ENCODE assay signal across 1 cellular context in genomic region chr3:195909645-195910498, GRCh38.
TF ChIP-seq lines count a peak whose summit lies in the region.

No MANE protein-coding gene starts in this region.

TF ChIP-seq in WTC11, 78 proteins besides CTCF, POLR2A, EP300 and RAD21 (continued from another document):
- TF ChIP-seq ZNF281 (CRISPR knock-in tag; IDR thresholded peaks at IDR 0.05) (peak; percentile 41; the same call in 1 of the 2 replicates), PRDM15 (CRISPR knock-in tag; IDR thresholded peaks at IDR 0.05) (0 out of 2 replicates have a peak, but pooled peaks have one; percentile 23), RORB (CRISPR knock-in tag; IDR thresholded peaks at IDR 0.05) (no peak), SP1 (CRISPR knock-in tag; conservative IDR thresholded peaks at IDR 0.05) (peak; percentile 86), HMGXB4 (CRISPR knock-in tag; IDR thresholded peaks at IDR 0.05) (peak; percentile 57; the same call in 1 of the 2 replicates), MAX (CRISPR knock-in tag; IDR thresholded peaks at IDR 0.05) (0 out of 2 replicates have a peak, but pooled peaks have one; percentile 16), ZNF396 (CRISPR knock-in tag; IDR thresholded peaks at IDR 0.05; ENCODE audit: borderline replicate concordance) (no peak), FOXJ3 (CRISPR knock-in tag; IDR thresholded peaks at IDR 0.05; ENCODE audit: borderline replicate concordance) (no peak), FOXP1 (CRISPR knock-in tag; IDR thresholded peaks at IDR 0.05; ENCODE audit: borderline replicate concordance) (peak; percentile 46; the same call in 1 of the 2 replicates), ZNF423 (CRISPR knock-in tag; IDR thresholded peaks at IDR 0.05) (peak; percentile 83), ZBTB43 (CRISPR knock-in tag; IDR thresholded peaks at IDR 0.05) (no peak), STAT6 (CRISPR knock-in tag; conservative IDR thresholded peaks at IDR 0.05; ENCODE audit: low read depth) (no peak), GRHL2 (CRISPR knock-in tag; IDR thresholded peaks at IDR 0.05; ENCODE audit: insufficient replicate concordance, severe bottlenecking) (no peak)
